Comparison of ENCODE assay signal across 19 cellular contexts in genomic region chrX:21978346-21978745, GRCh38. TPM values are rescaled to one million over a fixed set of nuclear protein-coding genes. Genes with fewer than 3 reads are reported as not detected.
A peak's percentile ranks its signal among the peaks of the same experiment; 100 is the strongest.
DNase-seq lines count a peak whose midpoint lies in the region; ATAC-seq, FAIRE-seq and TF ChIP-seq lines count a peak whose summit lies in the region.
"Had no signal": no experiment of that assay in that cellular context is flagged by ENCODE, and none has a peak within 500 bp of the region (broad histone marks: within the 10 kb centered on the region; RNA-seq: fewer than 3 reads in every experiment).

No MANE protein-coding gene starts in this region.

- no peak overlapping the region for H2BK15ac ChIP-seq in IMR-90 (ENCODE audit: low read depth, low read length)

- in situ Hi-C loops in IMR-90 (cut with MboI; ENCODE audit: low sequenced_read_pairs) (loop anchor here (10.0 kb wide), 1 partner anchor 1454 kb away; no protein-coding TSS in a partner anchor), K562 (cut with MboI) (no loop called here)

- BruUV-seq in IMR-90 (replicated peaks; lab: Mats Ljungman, UMichigan) (TSS peak; percentile 11), K562 (replicated peaks; lab: Mats Ljungman, UMichigan) (TSS peak; percentile 9)

- H4K8ac ChIP-seq in IMR-90 (ENCODE audit: low read depth in 2 of 2, low read length in 2 of 2): no peak overlapping the region

- TF ChIP-seq CTCF in A549 (IDR thresholded peaks at IDR 0.05) (no peak), IMR-90 (conservative IDR thresholded peaks at IDR 0.05; ENCODE audit: low read depth, low read length) (no peak), K562 (IDR thresholded peaks at IDR 0.05 in 2 of 3, conservative IDR thresholded peaks at IDR 0.05 in 1 of 3; ENCODE audit: insufficient read depth in 2 of 3, low read depth in 1 of 3, low read length in 3 of 3) (no peak), liver (IDR thresholded peaks at IDR 0.05; ENCODE audit: low read depth, low read length, missing input control) (no peak)

- intact Hi-C loops in IMR-90 (cut with micrococcal nuclease) (loop anchor here (10.0 kb wide), 1 partner anchor 234 kb away; no protein-coding TSS in a partner anchor), K562 (cut with micrococcal nuclease) (no loop called here)

- no peak overlapping the region for H3K9ac ChIP-seq in IMR-90 (ENCODE audit: low read depth, low read length)
- H3K9ac ChIP-seq in K562 (ENCODE audit: insufficient read depth in 1 of 2, low read depth in 2 of 2, low read length in 2 of 2): no peak overlapping the region
- H3K9ac ChIP-seq in liver (ENCODE audit: low read depth in 1 of 2, low read length in 2 of 2): no peak overlapping the region
- H3K9ac ChIP-seq: BLaER1 treated with 17β-estradiol and CSF1 and Interleukin-3, amounts not matched to agents 10 nM and 100 nM; GM23248 had no signal

- no peak overlapping the region for H4K5ac ChIP-seq in IMR-90 (ENCODE audit: low read depth, low read length)

- H2AK5ac ChIP-seq in IMR-90 (ENCODE audit: low read depth, low read length): no peak overlapping the region

- H4K20me1 ChIP-seq in IMR-90 (ENCODE audit: insufficient read depth, low read length) (peaks cover 7% of the 10 kb centered on the region), K562 (replicated peaks; ENCODE audit: control insufficient read depth, insufficient read depth, low read length) (no peaks in the 10 kb centered on the region)
- H4K20me1 ChIP-seq: BLaER1 treated with 17β-estradiol and CSF1 and Interleukin-3, amounts not matched to agents 10 nM and 100 nM had no signal

- POLR2A ChIA-PET in A549 (lab: Yijun Ruan, JAX): no interaction called here
- POLR2A ChIA-PET in IMR-90 (lab: Charles Lee; ENCODE audit: unreplicated experiment): no interaction called here
- POLR2A ChIA-PET in K562 (lab: Yijun Ruan, JAX): no interaction called here

- H3K4me3 ChIP-seq in A549: no peak overlapping the region
- H3K4me3 ChIP-seq in IMR-90 (ENCODE audit: insufficient read depth, low read depth, low read length): no peak overlapping the region
- H3K4me3 ChIP-seq in K562: no peak overlapping the region
- H3K4me3 ChIP-seq in liver (ENCODE audit: low read depth in 1 of 3, low read length in 3 of 3): no peak overlapping the region
- H3K4me3 ChIP-seq: BLaER1 treated with 17β-estradiol and CSF1 and Interleukin-3, amounts not matched to agents 10 nM and 100 nM; GM23248 had no signal

- H3K36me3 ChIP-seq in IMR-90 (ENCODE audit: control insufficient read depth, insufficient read depth, low read length) (peaks cover 20% of the 10 kb centered on the region), K562 (ENCODE audit: control insufficient read depth, insufficient read depth, low read length) (peaks cover 59% of the 10 kb centered on the region), liver (ENCODE audit: control insufficient read depth in 4 of 4, insufficient read depth in 3 of 4, low read depth in 1 of 4, low read length in 3 of 4) (peaks cover 0 to 4% (median 0%) of the 10 kb centered on the region in 4 donors)

- H4K91ac ChIP-seq in IMR-90 (ENCODE audit: insufficient read depth, low read depth, low read length): no peak overlapping the region

- no peaks in the 10 kb centered on the region for H3K27me3 ChIP-seq in IMR-90 (ENCODE audit: control insufficient read depth, insufficient read depth, low read length)
- H3K27me3 ChIP-seq in K562 (ENCODE audit: control insufficient read depth in 2 of 2, insufficient read depth in 2 of 2, low read length in 2 of 2): no peaks in the 10 kb centered on the region
- no peaks in the 10 kb centered on the region for H3K27me3 ChIP-seq in liver (ENCODE audit: control insufficient read depth in 4 of 4, insufficient read depth in 4 of 4, low read length in 3 of 4)
- H3K27me3 ChIP-seq: BLaER1 treated with 17β-estradiol and CSF1 and Interleukin-3, amounts not matched to agents 10 nM and 100 nM had no signal

- 93% methylated on average over 5 of the region's 5 CpGs for WGBS in A549 (ENCODE audit: missing lambda C conversion rate)
- WGBS in IMR-90 (ENCODE audit: extremely low coverage in 2 of 2, insufficient read length in 1 of 2), 2 experiments: no CpG with 5 or more reads among the region's 5 CpGs
- WGBS in K562 (ENCODE audit: insufficient coverage, low coverage, missing lambda C conversion rate): 96% methylated on average over 4 of the region's 5 CpGs
- WGBS in liver: 92% methylated on average over 5 of the region's 5 CpGs

- TF ChIP-seq POLR2A in A549 (IDR thresholded peaks at IDR 0.05; ENCODE audit: low read length) (no peak), IMR-90 (IDR thresholded peaks at IDR 0.05; ENCODE audit: low read depth, low read length) (no peak), K562 (conservative IDR thresholded peaks at IDR 0.05) (no peak)

- no peak overlapping the region for H3K14ac ChIP-seq in IMR-90 (replicated peaks; ENCODE audit: low read depth, low read length)

- H2AFZ ChIP-seq in IMR-90 (replicated peaks; ENCODE audit: low read length, poor library complexity) (no peak overlapping the region), K562 (ENCODE audit: low read depth, low read length) (no peak overlapping the region)
- H2AFZ ChIP-seq: GM23248 had no signal

- no peak for DNase-seq in A549 (ENCODE audit: low read depth in 1 of 2, low spot score in 1 of 2)
- no peak for DNase-seq in IMR-90
- DNase-seq in K562 (ENCODE audit: extremely low read depth in 1 of 4, low spot score in 3 of 4): no peak
- DNase-seq in CD1c-positive myeloid dendritic cell (ENCODE audit: extremely low spot score): no peak
- DNase-seq: 8988T; Caco-2; CD4-positive, CD25-positive, alpha-beta regulatory T cell; CD8-positive, alpha-beta memory T cell; DMS153; DMS79; GDM1; GM23248; Kasumi-1; KG1 had no signal

- H3K9me1 ChIP-seq in IMR-90 (ENCODE audit: insufficient read depth, low read length): no peaks in the 10 kb centered on the region
- peaks cover 2% of the 10 kb centered on the region for H3K9me1 ChIP-seq in K562 (ENCODE audit: control insufficient read depth, insufficient read depth, low read length)

- peaks cover 0 to 16% of the 10 kb centered on the region in 2 experiments; a peak in 3 of 4 replicates for H3K79me1 ChIP-seq in IMR-90 (ENCODE audit: low read depth in 1 of 2, low read length in 2 of 2)

- no peak for TF ChIP-seq RAD21 in A549 (conservative IDR thresholded peaks at IDR 0.05 in 1 of 2, IDR thresholded peaks at IDR 0.05 in 1 of 2)
- TF ChIP-seq RAD21 in IMR-90 (IDR thresholded peaks at IDR 0.05; ENCODE audit: low read length): no peak
- no peak for TF ChIP-seq RAD21 in K562 (CRISPR knock-in tag; conservative IDR thresholded peaks at IDR 0.05 in 1 of 2, IDR thresholded peaks at IDR 0.05 in 1 of 2)
- no peak for TF ChIP-seq RAD21 in liver (IDR thresholded peaks at IDR 0.05)

- H3K79me2 ChIP-seq in K562 (ENCODE audit: control insufficient read depth, insufficient read depth, low read length): no peaks in the 10 kb centered on the region

- no peak overlapping the region for H2BK20ac ChIP-seq in IMR-90 (ENCODE audit: low read depth, low read length)

- H3K23ac ChIP-seq in IMR-90 (ENCODE audit: low read depth, low read length): no peak overlapping the region

- no peak overlapping the region for H3K56ac ChIP-seq in IMR-90 (ENCODE audit: extremely low read depth, insufficient read depth, low read length)

- dilution Hi-C loops in IMR-90 (cut with HindIII; ENCODE audit: low sequenced_read_pairs, unreplicated experiment): no loop called here

- FAIRE-seq in A549 (lab: Jason Lieb, UNC) (no peak), K562 (lab: Jason Lieb, UNC) (no peak)
- FAIRE-seq: H54 had no signal

- no peaks in the 10 kb centered on the region for H3K9me3 ChIP-seq in A549
- no peaks in the 10 kb centered on the region for H3K9me3 ChIP-seq in IMR-90 (ENCODE audit: control insufficient read depth, insufficient read depth, low read length)
- no peaks in the 10 kb centered on the region for H3K9me3 ChIP-seq in K562 (replicated peaks; ENCODE audit: control insufficient read depth, insufficient read depth, low read depth, low read length)
- no peaks in the 10 kb centered on the region for H3K9me3 ChIP-seq in liver (ENCODE audit: control insufficient read depth in 4 of 4, low read length in 3 of 4)
- H3K9me3 ChIP-seq: BLaER1 treated with 17β-estradiol and CSF1 and Interleukin-3, amounts not matched to agents 10 nM and 100 nM; Caco-2 had no signal

- no peak overlapping the region for H2AK9ac ChIP-seq in IMR-90 (replicated peaks; ENCODE audit: low read depth, low read length, poor library complexity)

- no peak overlapping the region for H3K18ac ChIP-seq in IMR-90 (ENCODE audit: low read depth, low read length)

- H3K27ac ChIP-seq in A549 (no peak overlapping the region), IMR-90 (ENCODE audit: insufficient read depth, low read length) (no peak overlapping the region), K562 (ENCODE audit: extremely low read depth, low read depth, low read length) (no peak overlapping the region), liver (ENCODE audit: low read depth in 1 of 2, low read length in 2 of 2) (no peak overlapping the region)
- H3K27ac ChIP-seq: BLaER1 treated with 17β-estradiol and CSF1 and Interleukin-3, amounts not matched to agents 10 nM and 100 nM; GM23248 had no signal

- CTCF ChIA-PET in A549 (lab: Yijun Ruan, JAX) (interaction anchor here (0.7 kb wide), 1 partner anchor 493 kb away, joined by 3 read pairs; no protein-coding TSS in a partner anchor), IMR-90 (lab: Yijun Ruan, JAX) (no interaction called here), K562 (lab: Yijun Ruan, JAX; ENCODE audit: low intra/inter-chr PET ratio) (no interaction called here)

- H3K4me2 ChIP-seq in A549 (no peak overlapping the region), IMR-90 (ENCODE audit: low read depth, low read length) (no peak overlapping the region), K562 (ENCODE audit: insufficient read depth, low read length) (no peak overlapping the region)
- H3K4me2 ChIP-seq: BLaER1 treated with 17β-estradiol and CSF1 and Interleukin-3, amounts not matched to agents 10 nM and 100 nM had no signal

- TF ChIP-seq EP300 in A549 (IDR thresholded peaks at IDR 0.05): no peak
- no peak for TF ChIP-seq EP300 in K562 (IDR thresholded peaks at IDR 0.05; ENCODE audit: low read length)

- no peaks in the 10 kb centered on the region for H3K4me1 ChIP-seq in A549
- peaks cover 5% of the 10 kb centered on the region; the same call in 1 of the 2 replicates for H3K4me1 ChIP-seq in IMR-90 (ENCODE audit: control insufficient read depth, insufficient read depth, low read length)
- H3K4me1 ChIP-seq in K562 (replicated peaks in 1 of 2; ENCODE audit: control insufficient read depth in 2 of 2, insufficient read depth in 2 of 2, low read length in 2 of 2): no peaks in the 10 kb centered on the region; a peak in 1 of 5 replicates
- peaks cover 0 to 3% (median 1%) of the 10 kb centered on the region in 4 donors for H3K4me1 ChIP-seq in liver (ENCODE audit: control insufficient read depth in 4 of 4, insufficient read depth in 4 of 4, low read length in 3 of 4)

- no peak overlapping the region for H3K4ac ChIP-seq in IMR-90 (ENCODE audit: low read depth, low read length)

- no peak for ATAC-seq in A549
- no peak for ATAC-seq in IMR-90 (ENCODE audit: low read depth)
- no peak for ATAC-seq in K562
- ATAC-seq in HG03354 (IDR thresholded peaks at IDR 0.05; ENCODE audit: poor library complexity, severe bottlenecking, unreplicated experiment): no peak
- no peak for ATAC-seq in GM21447 (IDR thresholded peaks at IDR 0.05; ENCODE audit: unreplicated experiment)

- no peak overlapping the region for H2BK5ac ChIP-seq in IMR-90 (ENCODE audit: low read depth, low read length, poor library complexity, severe bottlenecking)

- no peak overlapping the region for H2BK120ac ChIP-seq in IMR-90 (ENCODE audit: low read depth, low read length)

RNA-seq across cellular contexts. Expression of gene SMS, which starts 37.8 kb away (rescaled TPM):
- polyA plus RNA-seq in A549 (2011; rRNA removed) (85.7 and 129 TPM in 2 replicates), A549 (2017; fragmentation: RNase III; extraction: RNeasy Plus Mini Kit Qiagen cat#74134 plus additional on column Dnase treatment) (180 to 193 TPM (median 180 TPM) in 3 replicates), IMR-90 (2012; rRNA removed) (166 and 176 TPM in 2 replicates), K562 (2011; rRNA removed) (75.5 and 111 TPM in 2 replicates), K562 (2014; fragmentation: Illumina TruSeq; extraction: Trizol) (181 and 193 TPM in 2 replicates), K562 (2014; fragmentation: Nextera tagmentation; extraction: Ambion mirVana) (10 to 100 TPM; 71.1 to 98.5 TPM), K562 (2014; rRNA removed) (133 TPM in 2 replicates), liver (10 to 100 TPM; 17.0 to 18.5 TPM)
- 104 and 106 TPM in 2 replicates for polyA plus RNA-seq in A549 (2012; cell fraction: cytosol; rRNA removed)
- 43.9 and 44.9 TPM in 2 replicates for polyA plus RNA-seq in A549 (2012; cell fraction: nucleus; rRNA removed)
- 32.3 and 34.1 TPM in 2 replicates for polyA minus RNA-seq in A549 (2011; rRNA and poly(A)+ RNA removed)
- total RNA-seq in IMR-90 (2012; rRNA removed) (230 and 439 TPM in 2 replicates), K562 (2014; rRNA removed) (158 and 164 TPM in 2 replicates), K562 (2014; rRNA removed; fragmentation: Illumina TruSeq; extraction: Trizol) (193 and 211 TPM in 2 replicates), K562 (2015; rRNA removed; fragmentation: Illumina TruSeq; extraction: Trizol) (179 and 192 TPM in 2 replicates), K562 (2021) (150 and 152 TPM in 2 replicates), liver (10 to 100 TPM; 13.9 to 41.0 TPM)
- polyA plus RNA-seq in IMR-90 (2012; cell fraction: cytosol; rRNA removed): 56.3 and 74.3 TPM in 2 replicates
- 27.7 and 59.3 TPM in 2 replicates for polyA plus RNA-seq in IMR-90 (2012; cell fraction: nucleus; rRNA removed; ENCODE audit: low replicate concordance)
- total RNA-seq in K562 (2011; cell fraction: chromatin; rRNA removed; ENCODE audit: low replicate concordance): 13.0 and 19.7 TPM in 2 replicates
- 12.6 and 13.3 TPM in 2 replicates for total RNA-seq in K562 (2011; cell fraction: nucleolus; rRNA removed)
- 16.6 and 20.2 TPM in 2 replicates for total RNA-seq in K562 (2011; cell fraction: nucleoplasm; rRNA removed)
- 63.9 and 64.3 TPM in 2 replicates for polyA plus RNA-seq in K562 (2011; cell fraction: cytosol; rRNA removed)
- polyA plus RNA-seq in K562 (2011; cell fraction: nucleus; rRNA removed): 27.6 and 33.3 TPM in 2 replicates
- 98.5 and 157 TPM in 2 replicates for polyA plus RNA-seq in K562 (2012)
- 95.3 and 96.0 TPM in 2 replicates for polyA minus RNA-seq in K562 (2011; rRNA and poly(A)+ RNA removed)
- 81.9 and 89.6 TPM in 2 replicates for polyA minus RNA-seq in K562 (2011; cell fraction: cytosol; rRNA and poly(A)+ RNA removed)
- polyA minus RNA-seq in K562 (2011; cell fraction: nucleus; rRNA and poly(A)+ RNA removed): 11.8 and 20.5 TPM in 2 replicates

RNA-seq across cellular contexts. Expression of gene PHEX, which starts 53.8 kb away (rescaled TPM):
- 0.81 and 0.98 TPM in 2 replicates for polyA plus RNA-seq in A549 (2011; rRNA removed)
- 0.06 and 0.08 TPM in 2 replicates for polyA plus RNA-seq in A549 (2012; cell fraction: cytosol; rRNA removed)
- polyA plus RNA-seq in A549 (2012; cell fraction: nucleus; rRNA removed): 0.08 and 0.13 TPM in 2 replicates
- polyA plus RNA-seq in A549 (2017; fragmentation: RNase III; extraction: RNeasy Plus Mini Kit Qiagen cat#74134 plus additional on column Dnase treatment): 0.28 to 0.33 TPM (median 0.31 TPM) in 3 replicates
- 0.39 and 0.54 TPM in 2 replicates for polyA minus RNA-seq in A549 (2011; rRNA and poly(A)+ RNA removed)
- total RNA-seq in IMR-90 (2012; rRNA removed): 0.18 and 0.28 TPM in 2 replicates
- 0.04 and 0.10 TPM in 2 replicates for polyA plus RNA-seq in IMR-90 (2012; rRNA removed)
- 0.01 and 0.02 TPM in 2 replicates for polyA plus RNA-seq in IMR-90 (2012; cell fraction: cytosol; rRNA removed)
- 0.03 and 0.28 TPM in 2 replicates for polyA plus RNA-seq in IMR-90 (2012; cell fraction: nucleus; rRNA removed; ENCODE audit: low replicate concordance)
- total RNA-seq in K562 (2011; cell fraction: chromatin; rRNA removed; ENCODE audit: low replicate concordance): 0.05 and 0.32 TPM in 2 replicates
- total RNA-seq in K562 (2011; cell fraction: nucleolus; rRNA removed): not detected in 2 replicates
- total RNA-seq in K562 (2011; cell fraction: nucleoplasm; rRNA removed): 0.15 TPM in 1 of 2 replicates, not detected in the other
- total RNA-seq in K562 (2014; rRNA removed): 0.04 TPM in 1 of 2 replicates, not detected in the other
- 0.03 and 0.04 TPM in 2 replicates for total RNA-seq in K562 (2014; rRNA removed; fragmentation: Illumina TruSeq; extraction: Trizol)
- 0.11 TPM in 1 of 2 replicates, not detected in the other for total RNA-seq in K562 (2015; rRNA removed; fragmentation: Illumina TruSeq; extraction: Trizol)
- 0.07 TPM in 1 of 2 replicates, not detected in the other for total RNA-seq in K562 (2021)
- 0.01 and 0.03 TPM in 2 replicates for polyA plus RNA-seq in K562 (2011; rRNA removed)
- 0.01 TPM in 2 replicates for polyA plus RNA-seq in K562 (2011; cell fraction: cytosol; rRNA removed)
- polyA plus RNA-seq in K562 (2011; cell fraction: nucleus; rRNA removed): 0.03 and 0.07 TPM in 2 replicates
- 0.01 TPM in 1 of 2 replicates, not detected in the other for polyA plus RNA-seq in K562 (2012)
- not detected in 2 replicates for polyA plus RNA-seq in K562 (2014; fragmentation: Illumina TruSeq; extraction: Trizol)
- polyA plus RNA-seq in K562 (2014; fragmentation: Nextera tagmentation; extraction: Ambion mirVana): not detected
- not detected in 2 replicates for polyA plus RNA-seq in K562 (2014; rRNA removed)
- polyA minus RNA-seq in K562 (2011; rRNA and poly(A)+ RNA removed): 0.42 TPM in 1 of 2 replicates, not detected in the other
- not detected in 2 replicates for polyA minus RNA-seq in K562 (2011; cell fraction: cytosol; rRNA and poly(A)+ RNA removed)
- polyA minus RNA-seq in K562 (2011; cell fraction: nucleus; rRNA and poly(A)+ RNA removed): not detected in 2 replicates
- total RNA-seq in liver: under 1 TPM; 0.08 to 0.14 TPM
- polyA plus RNA-seq in liver: under 1 TPM in 1 of 2 donors, not detected in 1; 0.01 TPM

Comparison
In these comparisons a context has a peak if more than half of its experiments do, and no peak if none do; other contexts are left out.
1. Of the 35 proteins assayed by ChIP-seq in both K562 and A549: peak only in K562: none; only in A549: none; in both: CEBPB; in neither: 34.